In genomic region chr14:22333408-22334274, GRCh38 we compare ENCODE assay signal across 10 cellular contexts.
DNase-seq lines count a peak whose midpoint lies in the region; ATAC-seq, FAIRE-seq and TF ChIP-seq lines count a peak whose summit lies in the region.
"Had no signal": no experiment of that assay in that cellular context is flagged by ENCODE, and none has a peak within 500 bp of the region (broad histone marks: within the 10 kb centered on the region; RNA-seq: fewer than 3 reads in every experiment).

No MANE protein-coding gene starts in this region.

- peak; percentile 26 for FAIRE-seq in HepG2 (lab: Jason Lieb, UNC)
- FAIRE-seq: colon had no signal

- no peak overlapping the region for H3K4me3 ChIP-seq in astrocyte of the cerebellum (ENCODE audit: low read depth, low read length)
- H3K4me3 ChIP-seq in HepG2 (replicated peaks in 1 of 3; ENCODE audit: insufficient read depth in 1 of 3, low read depth in 2 of 3, low read length in 3 of 3), result peak overlapping the region in 2 of 3 experiments; percentile 5; a peak in 2 of 6 replicates
- no peak overlapping the region for H3K4me3 ChIP-seq in WERI-Rb-1 (ENCODE audit: low read depth, low read length)

- in situ Hi-C loops in astrocyte of the cerebellum (cut with HindIII; ENCODE audit: low sequenced_read_pairs), result loop anchor here (5.0 kb wide), 1 partner anchor 101 kb away; no protein-coding TSS in a partner anchor
- in situ Hi-C loops in HepG2 (cut with HindIII; ENCODE audit: extremely low pct_ligation_motif_present, low pct_unique_long_range_greater_than_20kb), result no loop called here

- no peak for TF ChIP-seq POLR2A in HepG2 (IDR thresholded peaks at IDR 0.05; ENCODE audit: insufficient read depth in 1 of 2, low read depth in 2 of 2, low read length in 2 of 2)

- ATAC-seq in HepG2 (peak; percentile 86), GM21367 (IDR thresholded peaks at IDR 0.05; ENCODE audit: unreplicated experiment) (no peak)

- H3K27me3 ChIP-seq in HepG2 (ENCODE audit: control insufficient read depth in 1 of 2, insufficient read depth in 2 of 2, low read length in 2 of 2), result peaks cover 0 to 3% of the 10 kb centered on the region in 2 experiments; a peak in 1 of 5 replicates
- peaks cover 46% of the 10 kb centered on the region for H3K27me3 ChIP-seq in WERI-Rb-1 (ENCODE audit: insufficient read depth, low read depth, severe bottlenecking)

- 3% methylated on average over 6 of the region's 6 CpGs for WGBS in HepG2 (ENCODE audit: low lambda C conversion rate)

- no TSS peak for BruUV-seq in HepG2 (replicated peaks; lab: Mats Ljungman, UMichigan)

- H3K9ac ChIP-seq in HepG2 (ENCODE audit: insufficient read depth, low read depth, low read length), result no peak overlapping the region
- H3K9ac ChIP-seq: parathyroid adenoma had no signal

- H3K4me2 ChIP-seq in HepG2 (ENCODE audit: low read depth, low read length), result peak overlapping the region; percentile 34

- no peak overlapping the region for H2AFZ ChIP-seq in HepG2 (ENCODE audit: low read length)
- H2AFZ ChIP-seq: parathyroid adenoma had no signal

- H3K9me3 ChIP-seq in HepG2 (ENCODE audit: low read length), result peaks cover 28% of the 10 kb centered on the region
- peaks cover 9% of the 10 kb centered on the region for H3K9me3 ChIP-seq in WERI-Rb-1 (ENCODE audit: severe bottlenecking)

- no peaks in the 10 kb centered on the region for H4K20me1 ChIP-seq in HepG2 (ENCODE audit: insufficient read depth, low read length)

- H3K27ac ChIP-seq in HepG2 (ENCODE audit: extremely low read length, insufficient read depth, low read length) (peak overlapping the region; percentile 10), WERI-Rb-1 (no peak overlapping the region)
- H3K27ac ChIP-seq: parathyroid adenoma had no signal

- TF ChIP-seq CTCF in astrocyte of the cerebellum (IDR thresholded peaks at IDR 0.05; ENCODE audit: low read depth, low read length, missing control alignments), result no peak
- TF ChIP-seq CTCF in HepG2 (CRISPR knock-in tag; IDR thresholded peaks at IDR 0.05), result no peak
- TF ChIP-seq CTCF in WERI-Rb-1 (IDR thresholded peaks at IDR 0.05; ENCODE audit: low read depth, low read length), result no peak

- H3K36me3 ChIP-seq in HepG2 (replicated peaks in 1 of 2; ENCODE audit: control insufficient read depth in 1 of 2, insufficient read depth in 2 of 2, low read length in 2 of 2) (no peaks in the 10 kb centered on the region), WERI-Rb-1 (no peaks in the 10 kb centered on the region)

- H3K4me1 ChIP-seq in HepG2 (ENCODE audit: insufficient read depth, low read length), result peaks cover 57% of the 10 kb centered on the region

- intact Hi-C loops in HepG2 (cut with micrococcal nuclease; ENCODE audit: unreplicated experiment), result loop anchor here (2.0 kb wide), 1 partner anchor 19 kb away; no protein-coding TSS in a partner anchor

- CTCF ChIA-PET in HepG2 (lab: Yijun Ruan, JAX; ENCODE audit: low intra/inter-chr PET ratio, low total read pairs), result interaction anchor here (1.5 kb wide), 1 partner anchor 20 kb away, joined by 5 read pairs; no protein-coding TSS in a partner anchor

- peak; percentile 58 to 95; a peak in 3 of 4 replicates for TF ChIP-seq EP300 in HepG2 (IDR thresholded peaks at IDR 0.05; ENCODE audit: low read depth in 2 of 2, low read length in 2 of 2)
- peak; percentile 88 for TF ChIP-seq EP300 in HepG2 (CRISPR knock-in tag; IDR thresholded peaks at IDR 0.05; ENCODE audit: borderline replicate concordance)

- peak; percentile 72 for DNase-seq in COLO829 (ENCODE audit: low spot score)
- peak; percentile 12 for DNase-seq in HuH-7.5 (ENCODE audit: low spot score)
- peak; percentile 55 for DNase-seq in astrocyte of the cerebellum (ENCODE audit: low read depth)
- DNase-seq in HepG2 (ENCODE audit: low spot score), result peak; percentile 91
- no peak for DNase-seq in NCI-H524 (lab: John Stamatoyannopoulos, UW)
- no peak for DNase-seq in activated effector memory CD4-positive, alpha-beta T cell treated with anti-CD3 and anti-CD28 coated beads, Interleukin-2, amount 50 U/mL, for 16 hours
- no peak for DNase-seq in WERI-Rb-1

- no peaks in the 10 kb centered on the region for H3K79me2 ChIP-seq in HepG2 (ENCODE audit: insufficient read depth, low read length)
- H3K79me2 ChIP-seq: parathyroid adenoma had no signal

- TF ChIP-seq RAD21 in HepG2 (CRISPR knock-in tag; IDR thresholded peaks at IDR 0.05), result no peak

- POLR2A ChIA-PET in HepG2 (lab: Yijun Ruan, JAX), result interaction anchor here (1.6 to 1.7 kb wide), 2 partner anchors 256 to 433 kb away, joined by 4 to 5 read pairs; partner anchors contain the start of genes DAD1 and OXA1L

TF ChIP-seq in HepG2, 621 proteins besides CTCF, POLR2A, EP300 and RAD21 (continues in another document):
- TF ChIP-seq ZNF781 (CRISPR knock-in tag; IDR thresholded peaks at IDR 0.05; ENCODE audit: borderline replicate concordance, not compliant biosample characterization) (no peak), KDM3A (CRISPR knock-in tag; IDR thresholded peaks at IDR 0.05; ENCODE audit: low read depth) (0 out of 2 replicates have a peak, but pooled peaks have one; percentile 2), CEBPG (CRISPR knock-in tag; IDR thresholded peaks at IDR 0.05) (peak; percentile 41; the same call in 1 of the 2 replicates), ARNT (IDR thresholded peaks at IDR 0.05) (no peak), ZMYM3 (CRISPR knock-in tag; IDR thresholded peaks at IDR 0.05) (no peak), U2AF2 (IDR thresholded peaks at IDR 0.05; ENCODE audit: low read depth, low read length) (no peak), LRRFIP1 (CRISPR knock-in tag; conservative IDR thresholded peaks at IDR 0.05) (no peak), ELF1 (CRISPR knock-in tag; IDR thresholded peaks at IDR 0.05) (0 out of 2 replicates have a peak, but pooled peaks have one; percentile 39), ARNT2 (CRISPR knock-in tag; IDR thresholded peaks at IDR 0.05; ENCODE audit: low read depth) (peak; percentile 66; the same call in 1 of the 2 replicates), SRSF4 (IDR thresholded peaks at IDR 0.05; ENCODE audit: low read depth, low read length, poor library complexity, severe bottlenecking) (no peak), PITX1 (CRISPR knock-in tag; IDR thresholded peaks at IDR 0.05) (no peak), ZNF430 (CRISPR knock-in tag; IDR thresholded peaks at IDR 0.05) (no peak), TOPORS (CRISPR knock-in tag; IDR thresholded peaks at IDR 0.05) (no peak), DNMT1 (CRISPR knock-in tag; IDR thresholded peaks at IDR 0.05) (no peak), NR2F1 (CRISPR knock-in tag; IDR thresholded peaks at IDR 0.05) (no peak), NFAT5 (CRISPR knock-in tag; IDR thresholded peaks at IDR 0.05) (no peak), GATAD2A (CRISPR knock-in tag; IDR thresholded peaks at IDR 0.05) (peak; percentile 92)

Comparison
In these comparisons a context has a peak if more than half of its experiments do, and no peak if none do; other contexts are left out.
1. DNase-seq: peak in COLO829 (single experiment), HuH-7.5 (single experiment), astrocyte of the cerebellum (single experiment) and HepG2 (single experiment); none in NCI-H524 (0 of 2), activated effector memory CD4-positive, alpha-beta T cell treated with anti-CD3 and anti-CD28 coated beads, Interleukin-2, amount 50 U/mL, for 16 hours (single experiment) and WERI-Rb-1 (single experiment).
2. H3K4me3 ChIP-seq: peak in HepG2 (2 of 3); none in astrocyte of the cerebellum (single experiment) and WERI-Rb-1 (single experiment).